Comparison of ENCODE assay signal across 16 cellular contexts in the genomic region with DNA sequence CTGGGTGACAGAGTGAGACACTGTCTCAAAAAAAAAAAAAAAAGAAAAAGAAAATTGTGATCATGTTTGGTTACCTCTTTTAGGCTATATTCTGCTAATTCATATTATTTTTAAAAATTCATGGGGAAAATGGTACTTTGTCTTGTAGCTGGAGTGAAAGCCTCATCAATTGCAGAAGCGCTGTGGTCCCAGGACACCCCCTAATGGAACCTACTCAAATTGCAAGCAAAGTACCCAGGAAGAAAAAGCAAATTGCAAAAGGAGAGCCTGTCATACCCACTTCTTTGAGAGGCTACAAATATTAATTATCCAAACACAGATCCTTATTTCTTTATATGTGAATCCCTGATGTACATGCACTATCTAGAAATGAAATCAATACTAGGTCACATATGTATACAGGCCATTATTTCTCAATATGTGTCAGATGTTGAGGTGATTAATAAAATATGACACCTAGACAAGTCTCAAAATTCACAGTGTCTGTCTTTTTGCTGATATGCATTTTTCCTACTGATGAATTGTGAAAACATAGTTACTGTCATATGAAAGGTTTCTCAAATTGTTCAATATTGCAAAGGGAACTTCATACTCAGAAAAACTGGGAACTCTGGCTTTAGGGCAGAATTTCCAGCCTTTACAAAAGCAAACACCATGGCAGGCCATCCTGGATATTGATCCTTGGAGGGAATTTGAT. TPM values are rescaled to one million over a fixed set of nuclear protein-coding genes. Genes with fewer than 3 reads are reported as not detected.
DNase-seq lines count a peak whose midpoint lies in the region; ATAC-seq and TF ChIP-seq lines count a peak whose summit lies in the region.
"Had no signal": no experiment of that assay in that cellular context is flagged by ENCODE, and none has a peak within 500 bp of the region (broad histone marks: within the 10 kb centered on the region; RNA-seq: fewer than 3 reads in every experiment).

No MANE protein-coding gene starts in this region.

- H3K79me2 ChIP-seq in MM.1S (ENCODE audit: low read length) = no peaks in the 10 kb centered on the region

- H3K9me3 ChIP-seq in MM.1S (replicated peaks; ENCODE audit: insufficient read depth, low read length) (no peaks in the 10 kb centered on the region), right atrium auricular region (peaks cover 0 to 5% of the 10 kb centered on the region in 2 donors)

- H4K20me1 ChIP-seq in MM.1S (ENCODE audit: insufficient read depth, low read length) = no peaks in the 10 kb centered on the region

- H3K4me1 ChIP-seq in MM.1S (ENCODE audit: low read length) (no peaks in the 10 kb centered on the region), right atrium auricular region (no peaks in the 10 kb centered on the region)

- no peak overlapping the region for H3K27ac Mint-ChIP-seq in chondrocyte (ENCODE audit: unreplicated experiment)
- H3K27ac Mint-ChIP-seq: activated T-helper 17 cell treated with anti-CD3 and anti-CD28 coated beads, Interleukin-2, amount 50 U/mL, for 72 hours; stimulated activated naive B cell treated with anti-CD40 and anti-IgM and Interleukin-4, amounts not matched to agents 10 μg/mL and 1 μg/mL and 100 μg/mL, for 72 hours had no signal

- H3K27ac ChIP-seq in 22Rv1 (no peak overlapping the region), MM.1S (ENCODE audit: low read length) (no peak overlapping the region), right atrium auricular region (no peak overlapping the region)

- no peak overlapping the region for H3K9ac ChIP-seq in MM.1S (ENCODE audit: low read length)

- peaks cover 2% of the 10 kb centered on the region for H3K36me3 Mint-ChIP-seq in chondrocyte (ENCODE audit: low read depth)
- H3K36me3 Mint-ChIP-seq: stimulated activated naive B cell treated with anti-CD40 and anti-IgM and Interleukin-4, amounts not matched to agents 10 μg/mL and 1 μg/mL and 100 μg/mL, for 72 hours had no signal

- no peak overlapping the region for H3K4me3 Mint-ChIP-seq in chondrocyte (ENCODE audit: unreplicated experiment)
- H3K4me3 Mint-ChIP-seq: activated T-helper 17 cell treated with anti-CD3 and anti-CD28 coated beads, Interleukin-2, amount 50 U/mL, for 72 hours; stimulated activated naive B cell treated with anti-CD40 and anti-IgM and Interleukin-4, amounts not matched to agents 10 μg/mL and 1 μg/mL and 100 μg/mL, for 72 hours had no signal

- DNase-seq in GM12865 (ENCODE audit: low read depth) = no peak
- no peak for DNase-seq in MM.1S
- DNase-seq in chondrocyte (ENCODE audit: low spot score) = no peak
- no peak for DNase-seq in foreskin melanocyte
- no peak for DNase-seq in right atrium auricular region (ENCODE audit: low spot score)
- DNase-seq in NCI-H2107 (lab: John Stamatoyannopoulos, UW) = no peak
- DNase-seq: NCI-H2081; NCI-H774; small intestine; stimulated activated naive B cell treated with anti-CD40 and anti-IgM and Interleukin-4, amounts not matched to agents 10 μg/mL and 1 μg/mL and 100 μg/mL, for 72 hours; T-helper 9 cell; trophoblast cell had no signal

- H3K4me3 ChIP-seq in GM12865 (ENCODE audit: low read depth, low read length) (no peak overlapping the region), MM.1S (ENCODE audit: low read length) (no peak overlapping the region), right atrium auricular region (no peak overlapping the region)

- no peak for ATAC-seq in HG03565 (IDR thresholded peaks at IDR 0.05; ENCODE audit: unreplicated experiment)
- ATAC-seq: activated T-helper 17 cell treated with anti-CD3 and anti-CD28 coated beads, Interleukin-2, amount 50 U/mL, for 72 hours; Right ventricle myocardium inferior; stimulated activated naive B cell treated with anti-CD40 and anti-IgM and Interleukin-4, amounts not matched to agents 10 μg/mL and 1 μg/mL and 100 μg/mL, for 72 hours had no signal

- H3K4me1 Mint-ChIP-seq in chondrocyte (ENCODE audit: low read depth) = peaks cover 28% of the 10 kb centered on the region
- H3K4me1 Mint-ChIP-seq: activated T-helper 17 cell treated with anti-CD3 and anti-CD28 coated beads, Interleukin-2, amount 50 U/mL, for 72 hours; stimulated activated naive B cell treated with anti-CD40 and anti-IgM and Interleukin-4, amounts not matched to agents 10 μg/mL and 1 μg/mL and 100 μg/mL, for 72 hours had no signal

- H3K9me2 ChIP-seq in MM.1S (replicated peaks; ENCODE audit: insufficient read depth, low read length) = no peaks in the 10 kb centered on the region

- H3K4me2 ChIP-seq in MM.1S (ENCODE audit: low read depth, low read length) = no peak overlapping the region

- no peaks in the 10 kb centered on the region for H3K27me3 Mint-ChIP-seq in chondrocyte (ENCODE audit: low read depth)

- no peak overlapping the region for H2AFZ ChIP-seq in MM.1S (ENCODE audit: low read length)

- no peaks in the 10 kb centered on the region for H3F3A ChIP-seq in MM.1S (ENCODE audit: insufficient read depth, low read length)

- H3K36me3 ChIP-seq in MM.1S (replicated peaks; ENCODE audit: insufficient read depth, low read length) (no peaks in the 10 kb centered on the region), right atrium auricular region (no peaks in the 10 kb centered on the region)

- H3K27me3 ChIP-seq in MM.1S (replicated peaks; ENCODE audit: insufficient read depth, low read length) (no peaks in the 10 kb centered on the region), right atrium auricular region (no peaks in the 10 kb centered on the region)

- TF ChIP-seq CTCF in 22Rv1 (IDR thresholded peaks at IDR 0.05) = peak; percentile 30
- TF ChIP-seq CTCF in GM12865 (IDR thresholded peaks at IDR 0.05; ENCODE audit: insufficient read depth, low read depth, low read length, missing control alignments) = peak; percentile 26
- TF ChIP-seq CTCF in MM.1S (IDR thresholded peaks at IDR 0.05; ENCODE audit: low read length) = peak; percentile 24; the same call in 1 of the 2 replicates
- TF ChIP-seq CTCF in chondrocyte (IDR thresholded peaks at IDR 0.05) = peak; percentile 49
- no peak for TF ChIP-seq CTCF in right atrium auricular region (IDR thresholded peaks at IDR 0.05)

- H3K9me3 Mint-ChIP-seq in chondrocyte (ENCODE audit: low read depth) = no peaks in the 10 kb centered on the region
- H3K9me3 Mint-ChIP-seq: activated T-helper 17 cell treated with anti-CD3 and anti-CD28 coated beads, Interleukin-2, amount 50 U/mL, for 72 hours had no signal

RNA-seq across cellular contexts. Expression of gene CRACDL, which starts 12.6 kb away (rescaled TPM):
- total RNA-seq in chondrocyte (17.0 to 50.4 TPM (median 19.9 TPM) in 3 replicates), right atrium auricular region (1 to 10 TPM; 5.3 to 7.4 TPM)

Comparison
In these comparisons a context has a peak if more than half of its experiments do, and no peak if none do; other contexts are left out.
1. CTCF ChIP-seq: peak in 22Rv1 (single experiment), GM12865 (single experiment), MM.1S (single experiment) and chondrocyte (single experiment); none in right atrium auricular region (0 of 2).